24 cellular contexts compared by ENCODE assay signal in the genomic region with DNA sequence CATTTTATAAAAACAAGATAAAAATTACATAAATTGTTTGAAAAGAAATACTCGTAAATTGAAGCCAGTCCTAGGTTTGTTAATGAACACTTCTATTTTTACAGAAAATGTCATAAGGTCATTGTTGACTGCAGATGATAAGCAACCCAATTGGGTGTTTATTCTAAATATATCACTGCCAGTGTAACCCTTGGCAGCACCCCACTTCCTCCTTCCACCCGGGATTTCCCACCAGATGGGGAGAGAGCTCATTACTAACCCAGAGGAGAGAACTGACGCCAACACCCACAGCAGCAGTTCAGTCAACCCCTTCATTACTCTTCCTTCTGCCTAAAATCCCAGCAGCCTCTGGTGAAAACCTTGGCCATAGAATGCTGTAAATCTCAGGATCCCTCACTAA.
DNase-seq lines count a peak whose midpoint lies in the region; ATAC-seq, FAIRE-seq and TF ChIP-seq lines count a peak whose summit lies in the region.
"Had no signal": no experiment of that assay in that cellular context is flagged by ENCODE, and none has a peak within 500 bp of the region (broad histone marks: within the 10 kb centered on the region; RNA-seq: fewer than 3 reads in every experiment).

No MANE protein-coding gene starts in this region.

- peak; percentile 27 for DNase-seq in GM06990 (ENCODE audit: extremely low read depth, insufficient read length)
- DNase-seq in NCI-H69 (lab: John Stamatoyannopoulos, UW) = peak; percentile 14
- DNase-seq in kidney = no peak
- no peak for DNase-seq in activated CD8-positive, alpha-beta memory T cell treated with anti-CD3 and anti-CD28 coated beads, Interleukin-2, amount 50 U/mL, for 4 hours
- DNase-seq in EL = no peak
- DNase-seq: activated B cell treated with CpG ODN at 0.5 μM for 24 hours; activated CD8-positive, alpha-beta T cell treated with anti-CD3 and anti-CD28 coated beads, Interleukin-2, amount 10 ng/mL, durations not matched to agents 7 days and 5 days; activated naive CD4-positive, alpha-beta T cell treated with anti-CD3 and anti-CD28 coated beads, Interleukin-2, amount 10 ng/mL, durations not matched to agents 7 days and 5 days; activated T-cell treated with anti-CD3 and anti-CD28 coated beads, Interleukin-2, amount 50 U/mL, for 4 hours; aorta; CD4-positive, alpha-beta T cell; central memory CD4-positive, alpha-beta T cell; dorsolateral prefrontal cortex; NCI-H187; NCI-H226; trophoblast cell had no signal

- intact Hi-C loops in kidney (cut with DNase I) = no loop called here

- ATAC-seq in GM19025 (IDR thresholded peaks at IDR 0.05; ENCODE audit: low read depth, unreplicated experiment) (peak; percentile 43), HG02642 (IDR thresholded peaks at IDR 0.05; ENCODE audit: poor library complexity, unreplicated experiment) (peak; percentile 56), HG03520 (IDR thresholded peaks at IDR 0.05; ENCODE audit: unreplicated experiment) (no peak)
- ATAC-seq: activated CD8-positive, alpha-beta T cell treated with anti-CD3 and anti-CD28 coated beads, Interleukin-2, amount 10 ng/mL, durations not matched to agents 7 days and 5 days; activated T-cell treated with anti-CD3 and anti-CD28 coated beads, Interleukin-2, amount 50 U/mL, for 4 hours had no signal

- H3K9ac ChIP-seq in kidney (ENCODE audit: low read length in 2 of 2) = no peak overlapping the region
- H3K9ac ChIP-seq: KMS-11 had no signal

- H3K36me3 ChIP-seq in GM06990 (ENCODE audit: control insufficient read depth, insufficient read depth, low read length) = no peaks in the 10 kb centered on the region
- no peaks in the 10 kb centered on the region for H3K36me3 ChIP-seq in kidney (ENCODE audit: control insufficient read depth in 1 of 2, insufficient read depth in 2 of 2, low read length in 2 of 2)
- H3K36me3 ChIP-seq: right atrium auricular region had no signal

- FAIRE-seq in kidney (lab: Jason Lieb, UNC) = no peak

- no peaks in the 10 kb centered on the region for H3K4me1 ChIP-seq in kidney (ENCODE audit: control insufficient read depth in 1 of 2, insufficient read depth in 1 of 2, low read depth in 1 of 2, low read length in 2 of 2)
- H3K4me1 ChIP-seq: foreskin keratinocyte, right atrium auricular region had no signal

- H3K9me3 ChIP-seq in kidney (ENCODE audit: control insufficient read depth in 1 of 2, low read length in 2 of 2) = no peaks in the 10 kb centered on the region
- H3K9me3 ChIP-seq: right atrium auricular region had no signal

- H3K27ac ChIP-seq in kidney (ENCODE audit: low read depth in 2 of 2, low read length in 2 of 2) = no peak overlapping the region
- H3K27ac ChIP-seq: dorsolateral prefrontal cortex, foreskin keratinocyte, hepatocyte, KMS-11, right atrium auricular region, SK-N-MC had no signal

- H3K4me3 ChIP-seq in GM06990 (replicated peaks; ENCODE audit: low read depth, low read length) = no peak overlapping the region
- H3K4me3 ChIP-seq in kidney (ENCODE audit: low read length in 2 of 2) = no peak overlapping the region
- H3K4me3 ChIP-seq: dorsolateral prefrontal cortex, hepatocyte, right atrium auricular region, SK-N-MC had no signal

- no peaks in the 10 kb centered on the region; the same call in none of the 2 replicates for H3K27me3 ChIP-seq in GM06990 (replicated peaks; ENCODE audit: control insufficient read depth, insufficient read depth, low read length)
- H3K27me3 ChIP-seq: dorsolateral prefrontal cortex, foreskin keratinocyte, hepatocyte, right atrium auricular region had no signal

- no peak for TF ChIP-seq CTCF in GM06990 (IDR thresholded peaks at IDR 0.05; ENCODE audit: insufficient read depth, low read length, poor library complexity, severe bottlenecking)
- no peak for TF ChIP-seq CTCF in kidney (IDR thresholded peaks at IDR 0.05; ENCODE audit: borderline replicate concordance, extremely low read depth, insufficient read depth)

Comparison
In these comparisons a context has a peak if more than half of its experiments do, and no peak if none do; other contexts are left out.
1. DNase-seq: peak in GM06990 (single experiment) and NCI-H69 (single experiment); none in kidney (single experiment), activated CD8-positive, alpha-beta memory T cell treated with anti-CD3 and anti-CD28 coated beads, Interleukin-2, amount 50 U/mL, for 4 hours (single experiment) and EL (single experiment).